1 cellular context compared by ENCODE assay signal in the genomic region with DNA sequence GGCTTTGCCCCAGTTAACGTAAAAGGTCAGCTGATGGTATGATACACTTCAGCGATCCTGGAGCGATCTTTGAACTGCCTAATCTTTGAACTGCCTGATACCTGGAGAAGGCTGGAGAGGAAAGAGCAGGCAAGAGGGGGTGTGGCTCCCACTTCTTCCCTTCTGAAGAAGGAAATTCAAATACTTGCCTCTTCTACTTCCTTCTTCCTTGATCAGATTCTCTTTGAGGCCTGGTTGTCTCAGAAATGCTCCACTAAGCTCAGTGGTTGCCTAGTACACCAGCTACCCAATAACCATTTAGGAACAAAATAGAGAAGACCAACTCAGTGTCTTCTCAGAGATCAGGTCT.
TF ChIP-seq lines count a peak whose summit lies in the region.

No MANE protein-coding gene starts in this region.

TF ChIP-seq in IMR-90, 13 proteins besides CTCF, POLR2A, EP300 and RAD21 (continued from another document):
- TF ChIP-seq, protein P1, sequence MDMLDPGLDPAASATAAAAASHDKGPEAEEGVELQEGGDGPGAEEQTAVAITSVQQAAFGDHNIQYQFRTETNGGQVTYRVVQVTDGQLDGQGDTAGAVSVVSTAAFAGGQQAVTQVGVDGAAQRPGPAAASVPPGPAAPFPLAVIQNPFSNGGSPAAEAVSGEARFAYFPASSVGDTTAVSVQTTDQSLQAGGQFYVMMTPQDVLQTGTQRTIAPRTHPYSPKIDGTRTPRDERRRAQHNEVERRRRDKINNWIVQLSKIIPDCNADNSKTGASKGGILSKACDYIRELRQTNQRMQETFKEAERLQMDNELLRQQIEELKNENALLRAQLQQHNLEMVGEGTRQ (IDR thresholded peaks at IDR 0.05; ENCODE audit: low read depth, low read length), result no peak
- TF ChIP-seq MXI1 (IDR thresholded peaks at IDR 0.05; ENCODE audit: borderline replicate concordance, low read depth, low read length), result no peak
- no peak for TF ChIP-seq MAZ (IDR thresholded peaks at IDR 0.05; ENCODE audit: borderline replicate concordance, low read depth, low read length)
- TF ChIP-seq, protein P2, sequence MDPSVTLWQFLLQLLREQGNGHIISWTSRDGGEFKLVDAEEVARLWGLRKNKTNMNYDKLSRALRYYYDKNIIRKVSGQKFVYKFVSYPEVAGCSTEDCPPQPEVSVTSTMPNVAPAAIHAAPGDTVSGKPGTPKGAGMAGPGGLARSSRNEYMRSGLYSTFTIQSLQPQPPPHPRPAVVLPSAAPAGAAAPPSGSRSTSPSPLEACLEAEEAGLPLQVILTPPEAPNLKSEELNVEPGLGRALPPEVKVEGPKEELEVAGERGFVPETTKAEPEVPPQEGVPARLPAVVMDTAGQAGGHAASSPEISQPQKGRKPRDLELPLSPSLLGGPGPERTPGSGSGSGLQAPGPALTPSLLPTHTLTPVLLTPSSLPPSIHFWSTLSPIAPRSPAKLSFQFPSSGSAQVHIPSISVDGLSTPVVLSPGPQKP (IDR thresholded peaks at IDR 0.05; ENCODE audit: borderline replicate concordance, low read depth, low read length), result no peak
- no peak for TF ChIP-seq RCOR1 (IDR thresholded peaks at IDR 0.05; ENCODE audit: insufficient replicate concordance, low read length)
- TF ChIP-seq NFE2L2 (IDR thresholded peaks at IDR 0.05; ENCODE audit: low read depth, low read length), result no peak
- TF ChIP-seq BHLHE40 (IDR thresholded peaks at IDR 0.05; ENCODE audit: low read depth, low read length), result no peak
- no peak for TF ChIP-seq SMC3 (IDR thresholded peaks at IDR 0.05; ENCODE audit: low read depth, low read length)
- no peak for TF ChIP-seq MAFK (IDR thresholded peaks at IDR 0.05; ENCODE audit: low read depth, low read length)
- no peak for TF ChIP-seq CEBPB (IDR thresholded peaks at IDR 0.05; ENCODE audit: low read depth, low read length)
- TF ChIP-seq CHD1 (IDR thresholded peaks at IDR 0.05; ENCODE audit: low read depth, low read length), result no peak
